Comparison of ENCODE assay signal across 1 cellular context in the genomic region with DNA sequence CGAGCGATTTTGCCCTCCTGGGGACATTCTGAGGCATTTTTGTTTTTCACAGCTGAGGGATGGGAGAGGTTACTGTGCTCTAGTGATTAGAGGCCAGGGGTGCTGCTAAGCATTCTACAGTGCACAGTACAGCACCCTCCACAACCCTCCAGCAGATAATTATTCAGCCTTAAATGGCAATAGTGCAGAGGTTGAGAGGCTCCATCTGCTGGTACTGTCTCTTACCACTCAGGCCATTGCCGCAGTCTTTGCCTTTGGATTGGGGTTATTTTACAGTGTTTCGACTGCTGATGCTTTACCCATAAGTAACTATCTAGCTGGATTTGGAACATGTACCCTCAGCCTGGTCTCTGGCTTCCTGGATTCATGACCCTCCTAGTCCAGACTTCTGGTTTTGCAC.
TF ChIP-seq lines count a peak whose summit lies in the region.

No MANE protein-coding gene starts in this region.

TF ChIP-seq in WTC11, 78 proteins besides CTCF, POLR2A, EP300 and RAD21 (continued from another document):
- TF ChIP-seq, protein P1, sequence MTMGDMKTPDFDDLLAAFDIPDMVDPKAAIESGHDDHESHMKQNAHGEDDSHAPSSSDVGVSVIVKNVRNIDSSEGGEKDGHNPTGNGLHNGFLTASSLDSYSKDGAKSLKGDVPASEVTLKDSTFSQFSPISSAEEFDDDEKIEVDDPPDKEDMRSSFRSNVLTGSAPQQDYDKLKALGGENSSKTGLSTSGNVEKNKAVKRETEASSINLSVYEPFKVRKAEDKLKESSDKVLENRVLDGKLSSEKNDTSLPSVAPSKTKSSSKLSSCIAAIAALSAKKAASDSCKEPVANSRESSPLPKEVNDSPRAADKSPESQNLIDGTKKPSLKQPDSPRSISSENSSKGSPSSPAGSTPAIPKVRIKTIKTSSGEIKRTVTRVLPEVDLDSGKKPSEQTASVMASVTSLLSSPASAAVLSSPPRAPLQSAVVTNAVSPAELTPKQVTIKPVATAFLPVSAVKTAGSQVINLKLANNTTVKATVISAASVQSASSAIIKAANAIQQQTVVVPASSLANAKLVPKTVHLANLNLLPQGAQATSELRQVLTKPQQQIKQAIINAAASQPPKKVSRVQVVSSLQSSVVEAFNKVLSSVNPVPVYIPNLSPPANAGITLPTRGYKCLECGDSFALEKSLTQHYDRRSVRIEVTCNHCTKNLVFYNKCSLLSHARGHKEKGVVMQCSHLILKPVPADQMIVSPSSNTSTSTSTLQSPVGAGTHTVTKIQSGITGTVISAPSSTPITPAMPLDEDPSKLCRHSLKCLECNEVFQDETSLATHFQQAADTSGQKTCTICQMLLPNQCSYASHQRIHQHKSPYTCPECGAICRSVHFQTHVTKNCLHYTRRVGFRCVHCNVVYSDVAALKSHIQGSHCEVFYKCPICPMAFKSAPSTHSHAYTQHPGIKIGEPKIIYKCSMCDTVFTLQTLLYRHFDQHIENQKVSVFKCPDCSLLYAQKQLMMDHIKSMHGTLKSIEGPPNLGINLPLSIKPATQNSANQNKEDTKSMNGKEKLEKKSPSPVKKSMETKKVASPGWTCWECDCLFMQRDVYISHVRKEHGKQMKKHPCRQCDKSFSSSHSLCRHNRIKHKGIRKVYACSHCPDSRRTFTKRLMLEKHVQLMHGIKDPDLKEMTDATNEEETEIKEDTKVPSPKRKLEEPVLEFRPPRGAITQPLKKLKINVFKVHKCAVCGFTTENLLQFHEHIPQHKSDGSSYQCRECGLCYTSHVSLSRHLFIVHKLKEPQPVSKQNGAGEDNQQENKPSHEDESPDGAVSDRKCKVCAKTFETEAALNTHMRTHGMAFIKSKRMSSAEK (CRISPR knock-in tag; IDR thresholded peaks at IDR 0.05; ENCODE audit: borderline replicate concordance), result no peak
- TF ChIP-seq, protein P2, sequence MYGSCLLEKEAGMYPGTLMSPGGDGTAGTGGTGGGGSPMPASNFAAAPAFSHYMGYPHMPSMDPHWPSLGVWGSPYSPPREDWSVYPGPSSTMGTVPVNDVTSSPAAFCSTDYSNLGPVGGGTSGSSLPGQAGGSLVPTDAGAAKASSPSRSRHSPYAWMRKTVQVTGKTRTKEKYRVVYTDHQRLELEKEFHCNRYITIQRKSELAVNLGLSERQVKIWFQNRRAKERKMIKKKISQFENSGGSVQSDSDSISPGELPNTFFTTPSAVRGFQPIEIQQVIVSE (CRISPR knock-in tag; IDR thresholded peaks at IDR 0.05; ENCODE audit: borderline replicate concordance), result no peak
